ENCODE assay signal across 8 cellular contexts in genomic region chr12:120534703-120535655, GRCh38. TPM values are rescaled to one million over a fixed set of nuclear protein-coding genes. Genes with fewer than 3 reads are reported as not detected.
A peak's percentile ranks its signal among the peaks of the same experiment; 100 is the strongest.
DNase-seq lines count a peak whose midpoint lies in the region; ATAC-seq and TF ChIP-seq lines count a peak whose summit lies in the region.

No MANE protein-coding gene starts in this region.

- POLR2A ChIA-PET in CD4-positive, alpha-beta T cell (lab: Charles Lee) = interaction anchor here (0.7 to 2.9 kb wide), 11 partner anchors 14 to 521 kb away, joined by 3 to 13 read pairs (median 4); partner anchors contain the start of genes COX6A1, DYNLL1, POP5 and RNU4-1
- POLR2A ChIA-PET in activated naive CD8-positive, alpha-beta T cell treated with anti-CD3 and anti-CD28 coated beads, Interleukin-2, amount 10 ng/mL, durations not matched to agents 7 days and 5 days (lab: Charles Lee) = interaction anchor here (0.7 to 2.5 kb wide), 5 partner anchors 45 to 97 kb away, joined by 3 to 11 read pairs (median 6); partner anchors contain the start of genes COX6A1, POP5 and SRSF9

- ATAC-seq in CD4-positive, alpha-beta T cell (ENCODE audit: poor library complexity) = peak; percentile 65
- ATAC-seq in GM19452 (IDR thresholded peaks at IDR 0.05; ENCODE audit: unreplicated experiment) (peak; percentile 30), left ventricle myocardium superior (peak; percentile 32), gastrocnemius medialis (peak; percentile 42 to 61)
- ATAC-seq in activated naive CD8-positive, alpha-beta T cell treated with anti-CD3 and anti-CD28 coated beads, Interleukin-2, amount 10 ng/mL, durations not matched to agents 7 days and 5 days (ENCODE audit: low read depth) = peak; percentile 55

- CTCF ChIA-PET in CD4-positive, alpha-beta T cell (lab: Charles Lee) = interaction anchor here (1.1 to 1.7 kb wide), 2 partner anchors 65 to 78 kb away, joined by 4 read pairs; partner anchors contain the start of gene SRSF9

- peak overlapping the region; percentile 91 for H3K27ac Mint-ChIP-seq in CD4-positive, alpha-beta T cell
- peak overlapping the region; percentile 88 for H3K27ac Mint-ChIP-seq in activated naive CD8-positive, alpha-beta T cell treated with anti-CD3 and anti-CD28 coated beads, Interleukin-2, amount 10 ng/mL, durations not matched to agents 7 days and 5 days

- in situ Hi-C loops in gastrocnemius medialis (cut with MboI; ENCODE audit: low sequenced_read_pairs in 4 of 4) = no loop called here

- H3K4me3 Mint-ChIP-seq in CD4-positive, alpha-beta T cell = peak overlapping the region; percentile 91
- peak overlapping the region; percentile 92 for H3K4me3 Mint-ChIP-seq in activated naive CD8-positive, alpha-beta T cell treated with anti-CD3 and anti-CD28 coated beads, Interleukin-2, amount 10 ng/mL, durations not matched to agents 7 days and 5 days

- no peaks in the 10 kb centered on the region for H3K9me3 Mint-ChIP-seq in CD4-positive, alpha-beta T cell
- H3K9me3 Mint-ChIP-seq in activated naive CD8-positive, alpha-beta T cell treated with anti-CD3 and anti-CD28 coated beads, Interleukin-2, amount 10 ng/mL, durations not matched to agents 7 days and 5 days = no peaks in the 10 kb centered on the region

- TF ChIP-seq POLR2A in gastrocnemius medialis (IDR thresholded peaks at IDR 0.05) = peak in 1 of 2 donors; percentile 12

- H3K9me3 ChIP-seq in CD4-positive, alpha-beta T cell (ENCODE audit: control insufficient read depth, low read length) = no peaks in the 10 kb centered on the region
- H3K9me3 ChIP-seq in SK-N-MC (ENCODE audit: low read depth, low read length) = no peaks in the 10 kb centered on the region
- H3K9me3 ChIP-seq in gastrocnemius medialis = no peaks in the 10 kb centered on the region

- peaks cover 34% of the 10 kb centered on the region for H3K36me3 ChIP-seq in SK-N-MC (ENCODE audit: insufficient read depth, low read length)
- H3K36me3 ChIP-seq in gastrocnemius medialis = no peaks in the 10 kb centered on the region

- peaks cover 59% of the 10 kb centered on the region for H3K4me1 Mint-ChIP-seq in CD4-positive, alpha-beta T cell (ENCODE audit: low read depth)
- peaks cover 47% of the 10 kb centered on the region for H3K4me1 Mint-ChIP-seq in activated naive CD8-positive, alpha-beta T cell treated with anti-CD3 and anti-CD28 coated beads, Interleukin-2, amount 10 ng/mL, durations not matched to agents 7 days and 5 days

- peak overlapping the region; percentile 91 for H3K9ac ChIP-seq in SK-N-MC (ENCODE audit: insufficient read length)

- peaks cover 44 to 45% of the 10 kb centered on the region in 2 donors for H3K4me1 ChIP-seq in gastrocnemius medialis

- no peaks in the 10 kb centered on the region for H3K27me3 Mint-ChIP-seq in CD4-positive, alpha-beta T cell
- H3K27me3 Mint-ChIP-seq in activated naive CD8-positive, alpha-beta T cell treated with anti-CD3 and anti-CD28 coated beads, Interleukin-2, amount 10 ng/mL, durations not matched to agents 7 days and 5 days = no peaks in the 10 kb centered on the region

- TF ChIP-seq CTCF in CD4-positive, alpha-beta T cell (IDR thresholded peaks at IDR 0.05) = no peak
- TF ChIP-seq CTCF in gastrocnemius medialis (IDR thresholded peaks at IDR 0.05 in 4 of 5, conservative IDR thresholded peaks at IDR 0.05 in 1 of 5) = no peak

- peak overlapping the region; percentile 89 for H3K27ac ChIP-seq in CD4-positive, alpha-beta T cell (ENCODE audit: low read depth, low read length)
- peak overlapping the region; percentile 45; the same call in 1 of the 2 replicates for H3K27ac ChIP-seq in SK-N-MC
- peak overlapping the region; percentile 92 to 99 (median 97) for H3K27ac ChIP-seq in gastrocnemius medialis

- intact Hi-C loops in CD4-positive, alpha-beta T cell (cut with DNase I, micrococcal nuclease) = loop anchor here (1.0 to 5.0 kb wide), 5 partner anchors 38 to 152 kb away; partner anchors contain the start of genes POP5 (in 2 of the 2), COX6A1 (in 1 of the 2), DYNLL1 (in 1 of the 2) and MLEC (in 1 of the 2)
- intact Hi-C loops in left ventricle myocardium superior (cut with micrococcal nuclease) = loop anchor here (5.0 kb wide), 1 partner anchor 38 kb away; the partner anchor contains the start of gene DYNLL1
- intact Hi-C loops in gastrocnemius medialis (cut with DNase I; ENCODE audit: low total_unique reads) = loop anchor here (5.0 to 10.0 kb wide), 2 partner anchors 47 to 870 kb away; partner anchors contain the start of genes POP5 and RNF34

- H3K4me3 ChIP-seq in SK-N-MC = peak overlapping the region; percentile 78
- H3K4me3 ChIP-seq in gastrocnemius medialis = peak overlapping the region; percentile 68 to 89 (median 83)

- H3K27me3 ChIP-seq in CD4-positive, alpha-beta T cell (ENCODE audit: control insufficient read depth, insufficient read depth, low read length) = no peaks in the 10 kb centered on the region
- H3K27me3 ChIP-seq in gastrocnemius medialis = no peaks in the 10 kb centered on the region

- peak; percentile 2 to 54 (median 36) for DNase-seq in CD4-positive, alpha-beta T cell
- DNase-seq in HS-27A (ENCODE audit: low read depth) (peak; percentile 63), SK-N-MC (ENCODE audit: low read depth, low spot score) (no peak), left ventricle myocardium superior (peak; percentile 59), gastrocnemius medialis (peak in 1 of 2 donors; percentile 41), DMS153 treated with DMSO at 0.1 percent for 48 hours (lab: John Stamatoyannopoulos, UW; ENCODE audit: unreplicated experiment) (no peak)
- peak; percentile 75 for DNase-seq in activated naive CD8-positive, alpha-beta T cell treated with anti-CD3 and anti-CD28 coated beads, Interleukin-2, amount 10 ng/mL, durations not matched to agents 7 days and 5 days

- H3K36me3 Mint-ChIP-seq in CD4-positive, alpha-beta T cell (ENCODE audit: low read depth) = peaks cover 56% of the 10 kb centered on the region
- peaks cover 8% of the 10 kb centered on the region for H3K36me3 Mint-ChIP-seq in activated naive CD8-positive, alpha-beta T cell treated with anti-CD3 and anti-CD28 coated beads, Interleukin-2, amount 10 ng/mL, durations not matched to agents 7 days and 5 days

RNA-seq across cellular contexts. Expression of gene RNF10, which starts 0.8 kb away (rescaled TPM):
- total RNA-seq in CD4-positive, alpha-beta T cell = 100 to 1,000 TPM; 441 to 446 TPM
- 100 to 1,000 TPM; 205 to 216 TPM for total RNA-seq in activated naive CD8-positive, alpha-beta T cell treated with anti-CD3 and anti-CD28 coated beads, Interleukin-2, amount 10 ng/mL, durations not matched to agents 7 days and 5 days
- total RNA-seq in left ventricle myocardium superior (251 TPM), gastrocnemius medialis (100 to 1,000 TPM; 152 to 282 (median 247) TPM)

RNA-seq across cellular contexts. Expression of gene COQ5, which starts 6.0 kb away (rescaled TPM):
- total RNA-seq in CD4-positive, alpha-beta T cell = 1 to 10 TPM; 6.9 to 7.1 TPM
- total RNA-seq in activated naive CD8-positive, alpha-beta T cell treated with anti-CD3 and anti-CD28 coated beads, Interleukin-2, amount 10 ng/mL, durations not matched to agents 7 days and 5 days = 10 to 100 TPM; 24.6 to 25.2 TPM
- total RNA-seq in left ventricle myocardium superior (38.0 TPM), gastrocnemius medialis (10 to 100 TPM; 34.5 to 47.3 (median 39.2) TPM)

RNA-seq across cellular contexts. Expression of gene DYNLL1, which starts 39.1 kb away (rescaled TPM):
- 10 to 100 TPM; 23.6 to 24.5 TPM for total RNA-seq in CD4-positive, alpha-beta T cell
- 100 to 1,000 TPM; 146 to 153 TPM for total RNA-seq in activated naive CD8-positive, alpha-beta T cell treated with anti-CD3 and anti-CD28 coated beads, Interleukin-2, amount 10 ng/mL, durations not matched to agents 7 days and 5 days
- 144 TPM for total RNA-seq in left ventricle myocardium superior
- 10 to 100 TPM; 16.7 to 45.0 (median 32.6) TPM for total RNA-seq in gastrocnemius medialis

RNA-seq across cellular contexts. Expression of gene POP5, which starts 46.2 kb away (rescaled TPM):
- 10 to 100 TPM; 17.9 to 22.0 TPM for total RNA-seq in CD4-positive, alpha-beta T cell
- total RNA-seq in activated naive CD8-positive, alpha-beta T cell treated with anti-CD3 and anti-CD28 coated beads, Interleukin-2, amount 10 ng/mL, durations not matched to agents 7 days and 5 days = 10 to 100 TPM; 59.4 to 62.3 TPM
- total RNA-seq in left ventricle myocardium superior (34.0 TPM), gastrocnemius medialis (10 to 100 TPM; 12.2 to 23.3 (median 15.2) TPM)

Comparison
In these comparisons a context has a peak if more than half of its experiments do, and no peak if none do; other contexts are left out.
1. DNase-seq: peak in CD4-positive, alpha-beta T cell (10 of 10), HS-27A (single experiment), activated naive CD8-positive, alpha-beta T cell treated with anti-CD3 and anti-CD28 coated beads, Interleukin-2, amount 10 ng/mL, durations not matched to agents 7 days and 5 days (single experiment) and left ventricle myocardium superior (single experiment); none in SK-N-MC (single experiment) and DMS153 treated with DMSO at 0.1 percent for 48 hours (single experiment).
2. H3K27ac ChIP-seq: peak in every context shown above with its lines; median percentile 97 in gastrocnemius medialis; 89 in CD4-positive, alpha-beta T cell; 45 in SK-N-MC.
3. Peak in every context shown above with its lines, with median percentiles within 50 percentile points of each other: ATAC-seq.